In the genomic region with DNA sequence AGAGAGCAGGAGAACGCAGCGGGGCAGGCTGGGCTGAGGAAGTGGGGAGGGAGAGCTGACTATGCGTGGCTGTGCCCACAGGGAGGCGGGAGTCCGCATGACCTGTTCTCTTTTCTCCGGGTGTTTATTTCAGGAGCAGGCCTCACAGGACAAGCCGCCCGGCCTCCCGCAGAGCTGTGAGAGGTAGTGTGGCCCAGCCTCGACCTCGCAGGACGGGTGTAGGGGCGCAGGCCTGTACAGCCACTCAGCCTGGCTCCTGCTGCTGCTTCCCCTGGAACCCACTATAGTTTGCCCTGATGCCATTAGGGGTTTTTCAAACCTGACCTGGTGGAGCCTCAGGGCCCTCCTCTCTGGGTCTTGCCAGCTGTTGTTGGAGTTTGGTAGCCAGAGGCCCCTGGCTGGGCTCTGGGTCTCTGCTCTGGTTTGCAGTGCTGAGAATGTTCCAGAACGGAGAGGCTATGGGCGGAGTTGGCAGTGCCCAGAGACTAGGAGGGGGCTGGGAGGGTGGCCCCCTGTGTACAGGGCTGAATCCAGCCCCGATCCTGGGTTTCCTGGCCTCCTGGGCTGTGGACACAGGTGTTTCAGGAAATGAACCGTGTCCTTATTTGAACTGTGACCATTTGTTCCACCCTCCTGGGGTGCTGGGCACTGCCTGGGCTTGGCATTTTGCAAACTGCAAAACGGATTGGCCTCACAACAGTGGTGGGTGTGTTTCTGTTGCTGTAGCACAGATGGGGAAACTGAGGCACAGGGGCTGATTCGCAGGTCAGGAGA, we compare ENCODE assay signal across 13 cellular contexts.
DNase-seq lines count a peak whose midpoint lies in the region; ATAC-seq and TF ChIP-seq lines count a peak whose summit lies in the region.
"Had no signal": no experiment of that assay in that cellular context is flagged by ENCODE, and none has a peak within 500 bp of the region (broad histone marks: within the 10 kb centered on the region; RNA-seq: fewer than 3 reads in every experiment).

No MANE protein-coding gene starts in this region.

- no peaks in the 10 kb centered on the region for H3K9me3 ChIP-seq in testis

- CTCF ChIA-PET in activated naive CD4-positive, alpha-beta T cell treated with anti-CD3 and anti-CD28 coated beads, Interleukin-2, amount 10 ng/mL, durations not matched to agents 7 days and 5 days (lab: Charles Lee): interaction anchor here (1.2 kb wide), 1 partner anchor 9 kb away, joined by 3 read pairs; no protein-coding TSS in a partner anchor

- no peaks in the 10 kb centered on the region for H3K27me3 ChIP-seq in testis

- DNase-seq in activated naive CD4-positive, alpha-beta T cell treated with anti-CD3 and anti-CD28 coated beads, Interleukin-2, amount 10 ng/mL, durations not matched to agents 7 days and 5 days: peak; percentile 19
- DNase-seq in activated naive CD4-positive, alpha-beta T cell treated with anti-CD3 and anti-CD28 coated beads, Interleukin-2, amount 50 U/mL, for 16 hours: no peak
- peak; percentile 68 for DNase-seq in NCI-H774 (lab: John Stamatoyannopoulos, UW)
- peak; percentile 51 for DNase-seq in islet precursor cell
- DNase-seq in testis: peak; percentile 13
- no peak for DNase-seq in GF-D8 (lab: John Stamatoyannopoulos, UW)
- no peak for DNase-seq in DMS79 treated with DMSO at 0.1 percent for 48 hours (lab: John Stamatoyannopoulos, UW)
- DNase-seq: activated gamma-delta T cell, cerebellar nuclear complex, NCI-H226 had no signal

- H3K36me3 ChIP-seq in testis (ENCODE audit: low read depth, missing control alignments): no peaks in the 10 kb centered on the region

- H3K4me3 ChIP-seq in testis: no peak overlapping the region

- H3K4me3 Mint-ChIP-seq in activated naive CD4-positive, alpha-beta T cell treated with anti-CD3 and anti-CD28 coated beads, Interleukin-2, amount 10 ng/mL, durations not matched to agents 7 days and 5 days: no peak overlapping the region
- H3K4me3 Mint-ChIP-seq: B cell, nephron had no signal

- TF ChIP-seq CTCF in testis (IDR thresholded peaks at IDR 0.05): no peak

- H3K27ac Mint-ChIP-seq in activated naive CD4-positive, alpha-beta T cell treated with anti-CD3 and anti-CD28 coated beads, Interleukin-2, amount 10 ng/mL, durations not matched to agents 7 days and 5 days: no peak overlapping the region
- H3K27ac Mint-ChIP-seq: B cell, nephron had no signal

- 87 to 95% methylated on average over 13 to 19 of the region's 19 CpGs for WGBS in testis, 2 donors

- intact Hi-C loops in testis (cut with DNase I; ENCODE audit: low total_unique reads): no loop called here

- no peak overlapping the region for H3K27ac ChIP-seq in testis

- ATAC-seq in HG03565 (IDR thresholded peaks at IDR 0.05; ENCODE audit: unreplicated experiment): no peak

- H3K36me3 Mint-ChIP-seq in activated naive CD4-positive, alpha-beta T cell treated with anti-CD3 and anti-CD28 coated beads, Interleukin-2, amount 10 ng/mL, durations not matched to agents 7 days and 5 days: no peaks in the 10 kb centered on the region

- TF ChIP-seq POLR2A in testis (IDR thresholded peaks at IDR 0.05): no peak

- peaks cover 12% of the 10 kb centered on the region for H3K27me3 Mint-ChIP-seq in activated naive CD4-positive, alpha-beta T cell treated with anti-CD3 and anti-CD28 coated beads, Interleukin-2, amount 10 ng/mL, durations not matched to agents 7 days and 5 days
- H3K27me3 Mint-ChIP-seq: B cell had no signal

- peaks cover 3% of the 10 kb centered on the region for H3K4me1 Mint-ChIP-seq in activated naive CD4-positive, alpha-beta T cell treated with anti-CD3 and anti-CD28 coated beads, Interleukin-2, amount 10 ng/mL, durations not matched to agents 7 days and 5 days
- H3K4me1 Mint-ChIP-seq: nephron had no signal

- no peaks in the 10 kb centered on the region for H3K4me1 ChIP-seq in testis

- no peaks in the 10 kb centered on the region for H3K9me3 Mint-ChIP-seq in activated naive CD4-positive, alpha-beta T cell treated with anti-CD3 and anti-CD28 coated beads, Interleukin-2, amount 10 ng/mL, durations not matched to agents 7 days and 5 days
- H3K9me3 Mint-ChIP-seq: nephron had no signal

Comparison
In these comparisons a context has a peak if more than half of its experiments do, and no peak if none do; other contexts are left out.
1. DNase-seq: peak in activated naive CD4-positive, alpha-beta T cell treated with anti-CD3 and anti-CD28 coated beads, Interleukin-2, amount 10 ng/mL, durations not matched to agents 7 days and 5 days (single experiment), NCI-H774 (single experiment), islet precursor cell (single experiment) and testis (single experiment); none in activated naive CD4-positive, alpha-beta T cell treated with anti-CD3 and anti-CD28 coated beads, Interleukin-2, amount 50 U/mL, for 16 hours (single experiment), GF-D8 (single experiment) and DMS79 treated with DMSO at 0.1 percent for 48 hours (single experiment).